In genomic region chr12:42338280-42338679, GRCh38 we compare ENCODE assay signal across 2 cellular contexts.
TF ChIP-seq lines count a peak whose summit lies in the region.

No MANE protein-coding gene starts in this region.

TF ChIP-seq in WTC11, 78 proteins besides CTCF, POLR2A, EP300 and RAD21:
- TF ChIP-seq PRDM15 (CRISPR knock-in tag; IDR thresholded peaks at IDR 0.05): no peak
- TF ChIP-seq TP53 (CRISPR knock-in tag; IDR thresholded peaks at IDR 0.05): no peak
- no peak for TF ChIP-seq ZNF396 (CRISPR knock-in tag; IDR thresholded peaks at IDR 0.05; ENCODE audit: borderline replicate concordance)
- no peak for TF ChIP-seq ZNF121 (CRISPR knock-in tag; IDR thresholded peaks at IDR 0.05)
- TF ChIP-seq IRF1 (CRISPR knock-in tag; IDR thresholded peaks at IDR 0.05): no peak
- TF ChIP-seq E2F5 (CRISPR knock-in tag; IDR thresholded peaks at IDR 0.05): no peak
- no peak for TF ChIP-seq ZNF138 (CRISPR knock-in tag; conservative IDR thresholded peaks at IDR 0.05)

TF ChIP-seq in K562, 482 proteins besides CTCF, POLR2A, EP300 and RAD21:
- TF ChIP-seq CBFA2T2 (conservative IDR thresholded peaks at IDR 0.05): peak; percentile 36; the same call in 1 of the 2 replicates
- peak in 1 of 2 experiments; percentile 43; a peak in 1 of 4 replicates for TF ChIP-seq KDM1A (IDR thresholded peaks at IDR 0.05)
- peak; percentile 57 for TF ChIP-seq DPF2 (IDR thresholded peaks at IDR 0.05)
- no peak for TF ChIP-seq STAG1 (CRISPR knock-in tag; IDR thresholded peaks at IDR 0.05; ENCODE audit: borderline replicate concordance)
- TF ChIP-seq ARID1B (IDR thresholded peaks at IDR 0.05): peak; percentile 68
- 0 out of 2 replicates have a peak, but pooled peaks have one; percentile 29 for TF ChIP-seq PKNOX1 (IDR thresholded peaks at IDR 0.05)
- peak; percentile 29; the same call in 1 of the 2 replicates for TF ChIP-seq EHMT2 (IDR thresholded peaks at IDR 0.05)
- peak; percentile 59 for TF ChIP-seq TAL1 (IDR thresholded peaks at IDR 0.05)
- TF ChIP-seq CBFA2T3 (IDR thresholded peaks at IDR 0.05): peak; percentile 80
- peak; percentile 37; the same call in 1 of the 2 replicates for TF ChIP-seq TEAD4 (IDR thresholded peaks at IDR 0.05; ENCODE audit: low read length)
- TF ChIP-seq TEAD4 (CRISPR knock-in tag; IDR thresholded peaks at IDR 0.05; ENCODE audit: borderline replicate concordance): no peak
- peak; percentile 26; the same call in 1 of the 2 replicates for TF ChIP-seq NCOR1 (IDR thresholded peaks at IDR 0.05)
- no peak for TF ChIP-seq KLF10 (CRISPR knock-in tag; IDR thresholded peaks at IDR 0.05)
- TF ChIP-seq TCF3 (CRISPR knock-in tag; IDR thresholded peaks at IDR 0.05): peak; percentile 56; the same call in 1 of the 2 replicates
- no peak for TF ChIP-seq CBX5 (IDR thresholded peaks at IDR 0.05; ENCODE audit: borderline replicate concordance, low read depth)
